Comparison of ENCODE assay signal across 1 cellular context in genomic region chr2:195318440-195319111, GRCh38.
TF ChIP-seq lines count a peak whose summit lies in the region.

No MANE protein-coding gene starts in this region.

TF ChIP-seq in K562, 482 proteins besides CTCF, POLR2A, EP300 and RAD21 (continued from another document):
- TF ChIP-seq ZNF280A (IDR thresholded peaks at IDR 0.05; ENCODE audit: low read depth, partially characterized antibody) (no peak), SMC3 (conservative IDR thresholded peaks at IDR 0.05; ENCODE audit: insufficient read depth, low read depth, low read length) (peak; percentile 45; the same call in 1 of the 2 replicates), RBM15 (IDR thresholded peaks at IDR 0.05; ENCODE audit: insufficient read depth, low read length) (no peak), ZNF263 (CRISPR knock-in tag; IDR thresholded peaks at IDR 0.05; ENCODE audit: borderline replicate concordance) (no peak), AFF4 (CRISPR knock-in tag; IDR thresholded peaks at IDR 0.05) (no peak), BRF1 (IDR thresholded peaks at IDR 0.05; ENCODE audit: borderline replicate concordance, extremely low read depth, insufficient read length) (no peak), NFRKB (IDR thresholded peaks at IDR 0.05; ENCODE audit: low read depth) (no peak), HBP1 (CRISPR knock-in tag; IDR thresholded peaks at IDR 0.05) (no peak), ZNF77 (CRISPR knock-in tag; IDR thresholded peaks at IDR 0.05) (no peak), TCF7L2 (IDR thresholded peaks at IDR 0.05; ENCODE audit: low read depth, low read length) (no peak), RAD51 (IDR thresholded peaks at IDR 0.05; ENCODE audit: borderline replicate concordance, low read depth) (no peak), CEBPB (tag; IDR thresholded peaks at IDR 0.05) (0 out of 2 replicates have a peak, but pooled peaks have one; percentile 23), RBFOX2 (IDR thresholded peaks at IDR 0.05; ENCODE audit: low read depth, low read length) (no peak), ZFP1 (CRISPR knock-in tag; IDR thresholded peaks at IDR 0.05) (no peak)
